ENCODE assay signal across 9 cellular contexts in the genomic region with DNA sequence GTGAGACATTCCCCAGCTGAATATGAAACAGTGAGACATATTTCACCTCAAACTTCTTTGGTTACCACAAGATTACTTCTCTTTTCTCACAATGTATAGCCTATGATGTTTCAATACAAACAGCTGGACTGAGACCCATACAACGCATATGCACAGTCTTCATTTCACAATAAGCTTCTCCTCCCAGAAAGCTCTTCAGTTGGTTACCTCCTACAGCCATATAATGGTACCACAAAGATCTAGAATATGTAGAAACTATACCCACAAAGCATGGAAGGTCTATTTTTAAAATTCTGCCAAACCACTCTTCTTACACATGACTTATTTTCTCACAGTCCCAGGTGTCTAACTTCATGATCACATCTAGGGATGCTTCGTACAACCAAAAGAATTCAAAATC.
DNase-seq lines count a peak whose midpoint lies in the region; ATAC-seq and TF ChIP-seq lines count a peak whose summit lies in the region.
"Had no signal": no experiment of that assay in that cellular context is flagged by ENCODE, and none has a peak within 500 bp of the region (broad histone marks: within the 10 kb centered on the region; RNA-seq: fewer than 3 reads in every experiment).

No MANE protein-coding gene starts in this region.

- H3K27ac ChIP-seq in GM23338 (ENCODE audit: low read depth) (no peak overlapping the region), heart left ventricle (no peak overlapping the region), body of pancreas (no peak overlapping the region)

- no peaks in the 10 kb centered on the region for H3K27me3 ChIP-seq in GM23338 (ENCODE audit: insufficient read depth)
- H3K27me3 ChIP-seq in heart left ventricle = no peaks in the 10 kb centered on the region
- H3K27me3 ChIP-seq in body of pancreas = no peaks in the 10 kb centered on the region

- ATAC-seq in GM18508 (IDR thresholded peaks at IDR 0.05; ENCODE audit: insufficient read depth, unreplicated experiment) (peak; percentile 57), GM21576 (IDR thresholded peaks at IDR 0.05; ENCODE audit: unreplicated experiment) (peak; percentile 80), HG03558 (IDR thresholded peaks at IDR 0.05; ENCODE audit: extremely low read depth, unreplicated experiment) (peak; percentile 56), GM23338 (no peak), heart left ventricle (no peak), body of pancreas (no peak)

- no peak overlapping the region for H3K27ac Mint-ChIP-seq in GM23338

- no peaks in the 10 kb centered on the region for H4K20me1 ChIP-seq in GM23338 (replicated peaks; ENCODE audit: insufficient read depth)

- H3K9me3 ChIP-seq in heart left ventricle = no peaks in the 10 kb centered on the region
- H3K9me3 ChIP-seq in body of pancreas = no peaks in the 10 kb centered on the region

- H3K9me3 Mint-ChIP-seq in GM23338 = peaks cover 2% of the 10 kb centered on the region; the same call in 2 of the 3 replicates

- H3K36me3 Mint-ChIP-seq in GM23338 (ENCODE audit: low read depth) = 0 out of 3 replicates have a peak, but pooled peaks cover 3% of the 10 kb centered on the region

- H3K9me2 ChIP-seq in GM23338 (ENCODE audit: insufficient read depth) = no peaks in the 10 kb centered on the region

- no peak for TF ChIP-seq CTCF in GM23338 (conservative IDR thresholded peaks at IDR 0.05; ENCODE audit: low read depth in 2 of 2)
- TF ChIP-seq CTCF in heart left ventricle (IDR thresholded peaks at IDR 0.05) = no peak
- TF ChIP-seq CTCF in body of pancreas (IDR thresholded peaks at IDR 0.05) = no peak

- no peak overlapping the region for H3K4me2 ChIP-seq in GM23338

- DNase-seq in glomerular visceral epithelial cell (ENCODE audit: extremely low spot score) = peak; percentile 83
- no peak for DNase-seq in GM23338 (ENCODE audit: low spot score)
- DNase-seq in heart left ventricle = no peak
- no peak for DNase-seq in body of pancreas
- no peak for DNase-seq in SW 1271 (lab: John Stamatoyannopoulos, UW)
- DNase-seq: kidney had no signal

- H3F3A ChIP-seq in GM23338 (replicated peaks; ENCODE audit: low read depth) = no peaks in the 10 kb centered on the region

- no peak overlapping the region for H3K4me3 ChIP-seq in GM23338
- H3K4me3 ChIP-seq in heart left ventricle = no peak overlapping the region
- no peak overlapping the region for H3K4me3 ChIP-seq in body of pancreas

- peaks cover 60% of the 10 kb centered on the region for H3K4me1 Mint-ChIP-seq in GM23338

- TF ChIP-seq POLR2A in heart left ventricle (IDR thresholded peaks at IDR 0.05) (no peak), body of pancreas (IDR thresholded peaks at IDR 0.05) (no peak)

- intact Hi-C loops in heart left ventricle (cut with DNase I) = loop anchor here in 5 of 10 donors (5.0 to 10.0 kb wide), 4 partner anchors 62 to 72 kb away; a partner anchor contains a TSS
- intact Hi-C loops in body of pancreas (cut with DNase I) = no loop called here

- peaks cover 2% of the 10 kb centered on the region for H3K27me3 Mint-ChIP-seq in GM23338 (ENCODE audit: insufficient read depth, low read depth, poor library complexity)

- H3K36me3 ChIP-seq in GM23338 (ENCODE audit: insufficient read depth) = no peaks in the 10 kb centered on the region
- no peaks in the 10 kb centered on the region for H3K36me3 ChIP-seq in heart left ventricle
- H3K36me3 ChIP-seq in body of pancreas (replicated peaks in 1 of 2; ENCODE audit: insufficient read depth in 1 of 2, low read depth in 2 of 2) = no peaks in the 10 kb centered on the region

- H3K79me2 ChIP-seq in GM23338 (replicated peaks; ENCODE audit: insufficient read depth) = no peaks in the 10 kb centered on the region

- H3K4me3 Mint-ChIP-seq in GM23338 = no peak overlapping the region

- H2AFZ ChIP-seq in GM23338 = no peak overlapping the region

- H3K4me1 ChIP-seq in GM23338 (ENCODE audit: insufficient read depth) (peaks cover 37% of the 10 kb centered on the region), heart left ventricle (peaks cover 21 to 90% (median 52%) of the 10 kb centered on the region in 12 donors), body of pancreas (peaks cover 70% of the 10 kb centered on the region)

- WGBS in heart left ventricle, 4 donors = 88 to 95% (median 93%) methylated on average over 2 of the region's 2 CpGs
- WGBS in body of pancreas, 2 donors = 83 to 87% methylated on average over 2 of the region's 2 CpGs

TF ChIP-seq in GM23338, 12 proteins besides CTCF, POLR2A, EP300 and RAD21:
- no peak for TF ChIP-seq NANOG (IDR thresholded peaks at IDR 0.05; ENCODE audit: borderline replicate concordance)
- TF ChIP-seq, protein P1, sequence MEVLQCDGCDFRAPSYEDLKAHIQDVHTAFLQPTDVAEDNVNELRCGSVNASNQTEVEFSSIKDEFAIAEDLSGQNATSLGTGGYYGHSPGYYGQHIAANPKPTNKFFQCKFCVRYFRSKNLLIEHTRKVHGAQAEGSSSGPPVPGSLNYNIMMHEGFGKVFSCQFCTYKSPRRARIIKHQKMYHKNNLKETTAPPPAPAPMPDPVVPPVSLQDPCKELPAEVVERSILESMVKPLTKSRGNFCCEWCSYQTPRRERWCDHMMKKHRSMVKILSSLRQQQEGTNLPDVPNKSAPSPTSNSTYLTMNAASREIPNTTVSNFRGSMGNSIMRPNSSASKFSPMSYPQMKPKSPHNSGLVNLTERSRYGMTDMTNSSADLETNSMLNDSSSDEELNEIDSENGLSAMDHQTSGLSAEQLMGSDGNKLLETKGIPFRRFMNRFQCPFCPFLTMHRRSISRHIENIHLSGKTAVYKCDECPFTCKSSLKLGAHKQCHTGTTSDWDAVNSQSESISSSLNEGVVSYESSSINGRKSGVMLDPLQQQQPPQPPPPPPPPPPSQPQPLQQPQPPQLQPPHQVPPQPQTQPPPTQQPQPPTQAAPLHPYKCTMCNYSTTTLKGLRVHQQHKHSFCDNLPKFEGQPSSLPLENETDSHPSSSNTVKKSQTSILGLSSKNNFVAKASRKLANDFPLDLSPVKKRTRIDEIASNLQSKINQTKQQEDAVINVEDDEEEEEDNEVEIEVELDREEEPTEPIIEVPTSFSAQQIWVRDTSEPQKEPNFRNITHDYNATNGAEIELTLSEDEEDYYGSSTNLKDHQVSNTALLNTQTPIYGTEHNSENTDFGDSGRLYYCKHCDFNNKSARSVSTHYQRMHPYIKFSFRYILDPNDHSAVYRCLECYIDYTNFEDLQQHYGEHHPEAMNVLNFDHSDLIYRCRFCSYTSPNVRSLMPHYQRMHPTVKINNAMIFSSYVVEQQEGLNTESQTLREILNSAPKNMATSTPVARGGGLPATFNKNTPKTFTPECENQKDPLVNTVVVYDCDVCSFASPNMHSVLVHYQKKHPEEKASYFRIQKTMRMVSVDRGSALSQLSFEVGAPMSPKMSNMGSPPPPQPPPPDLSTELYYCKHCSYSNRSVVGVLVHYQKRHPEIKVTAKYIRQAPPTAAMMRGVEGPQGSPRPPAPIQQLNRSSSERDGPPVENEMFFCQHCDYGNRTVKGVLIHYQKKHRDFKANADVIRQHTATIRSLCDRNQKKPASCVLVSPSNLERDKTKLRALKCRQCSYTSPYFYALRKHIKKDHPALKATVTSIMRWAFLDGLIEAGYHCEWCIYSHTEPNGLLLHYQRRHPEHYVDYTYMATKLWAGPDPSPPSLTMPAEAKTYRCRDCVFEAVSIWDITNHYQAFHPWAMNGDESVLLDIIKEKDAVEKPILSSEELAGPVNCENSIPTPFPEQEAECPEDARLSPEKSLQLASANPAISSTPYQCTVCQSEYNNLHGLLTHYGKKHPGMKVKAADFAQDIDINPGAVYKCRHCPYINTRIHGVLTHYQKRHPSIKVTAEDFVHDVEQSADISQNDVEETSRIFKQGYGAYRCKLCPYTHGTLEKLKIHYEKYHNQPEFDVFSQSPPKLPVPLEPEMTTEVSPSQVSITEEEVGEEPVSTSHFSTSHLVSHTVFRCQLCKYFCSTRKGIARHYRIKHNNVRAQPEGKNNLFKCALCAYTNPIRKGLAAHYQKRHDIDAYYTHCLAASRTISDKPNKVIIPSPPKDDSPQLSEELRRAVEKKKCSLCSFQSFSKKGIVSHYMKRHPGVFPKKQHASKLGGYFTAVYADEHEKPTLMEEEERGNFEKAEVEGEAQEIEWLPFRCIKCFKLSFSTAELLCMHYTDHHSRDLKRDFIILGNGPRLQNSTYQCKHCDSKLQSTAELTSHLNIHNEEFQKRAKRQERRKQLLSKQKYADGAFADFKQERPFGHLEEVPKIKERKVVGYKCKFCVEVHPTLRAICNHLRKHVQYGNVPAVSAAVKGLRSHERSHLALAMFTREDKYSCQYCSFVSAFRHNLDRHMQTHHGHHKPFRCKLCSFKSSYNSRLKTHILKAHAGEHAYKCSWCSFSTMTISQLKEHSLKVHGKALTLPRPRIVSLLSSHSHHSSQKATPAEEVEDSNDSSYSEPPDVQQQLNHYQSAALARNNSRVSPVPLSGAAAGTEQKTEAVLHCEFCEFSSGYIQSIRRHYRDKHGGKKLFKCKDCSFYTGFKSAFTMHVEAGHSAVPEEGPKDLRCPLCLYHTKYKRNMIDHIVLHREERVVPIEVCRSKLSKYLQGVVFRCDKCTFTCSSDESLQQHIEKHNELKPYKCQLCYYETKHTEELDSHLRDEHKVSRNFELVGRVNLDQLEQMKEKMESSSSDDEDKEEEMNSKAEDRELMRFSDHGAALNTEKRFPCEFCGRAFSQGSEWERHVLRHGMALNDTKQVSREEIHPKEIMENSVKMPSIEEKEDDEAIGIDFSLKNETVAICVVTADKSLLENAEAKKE (CRISPR knock-in tag; IDR thresholded peaks at IDR 0.05) = no peak
- TF ChIP-seq STAT1 (IDR thresholded peaks at IDR 0.05; ENCODE audit: unreplicated experiment) = no peak
- no peak for TF ChIP-seq POLR2AphosphoS5 (IDR thresholded peaks at IDR 0.05; ENCODE audit: low read depth)
- TF ChIP-seq, protein P2, sequence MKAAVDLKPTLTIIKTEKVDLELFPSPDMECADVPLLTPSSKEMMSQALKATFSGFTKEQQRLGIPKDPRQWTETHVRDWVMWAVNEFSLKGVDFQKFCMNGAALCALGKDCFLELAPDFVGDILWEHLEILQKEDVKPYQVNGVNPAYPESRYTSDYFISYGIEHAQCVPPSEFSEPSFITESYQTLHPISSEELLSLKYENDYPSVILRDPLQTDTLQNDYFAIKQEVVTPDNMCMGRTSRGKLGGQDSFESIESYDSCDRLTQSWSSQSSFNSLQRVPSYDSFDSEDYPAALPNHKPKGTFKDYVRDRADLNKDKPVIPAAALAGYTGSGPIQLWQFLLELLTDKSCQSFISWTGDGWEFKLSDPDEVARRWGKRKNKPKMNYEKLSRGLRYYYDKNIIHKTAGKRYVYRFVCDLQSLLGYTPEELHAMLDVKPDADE (IDR thresholded peaks at IDR 0.05) = no peak
- TF ChIP-seq ZNF114 (CRISPR knock-in tag; IDR thresholded peaks at IDR 0.05) = no peak
- TF ChIP-seq CREB1 (CRISPR knock-in tag; IDR thresholded peaks at IDR 0.05; ENCODE audit: low read depth) = no peak
- TF ChIP-seq EZH2 (IDR thresholded peaks at IDR 0.05; ENCODE audit: low read depth, unreplicated experiment) = no peak

Comparison
In these comparisons a context has a peak if more than half of its experiments do, and no peak if none do; other contexts are left out.
1. ATAC-seq: peak in GM18508 (single experiment), GM21576 (single experiment) and HG03558 (single experiment); none in GM23338 (single experiment), heart left ventricle (0 of 4) and body of pancreas (single experiment).